20 cellular contexts compared by ENCODE assay signal in genomic region chr11:118979434-118979833, GRCh38. TPM values are rescaled to one million over a fixed set of nuclear protein-coding genes. Genes with fewer than 3 reads are reported as not detected.
DNase-seq lines count a peak whose midpoint lies in the region; ATAC-seq and TF ChIP-seq lines count a peak whose summit lies in the region.
"Had no signal": no experiment of that assay in that cellular context is flagged by ENCODE, and none has a peak within 500 bp of the region (broad histone marks: within the 10 kb centered on the region; RNA-seq: fewer than 3 reads in every experiment).

No MANE protein-coding gene starts in this region.

- no peak for TF ChIP-seq CTCF in thyroid gland (IDR thresholded peaks at IDR 0.05)

- no peak overlapping the region for H3K27ac ChIP-seq in ectodermal cell (ENCODE audit: insufficient read depth, low read depth, low read length, poor library complexity, severe bottlenecking)
- H3K27ac ChIP-seq in thyroid gland = peak overlapping the region; percentile 33 to 71 (median 65)
- H3K27ac ChIP-seq: cardiac muscle cell, SJSA1 had no signal

- TF ChIP-seq POLR2A in thyroid gland (IDR thresholded peaks at IDR 0.05) = no peak

- intact Hi-C loops in activated CD4-positive, alpha-beta T cell treated with anti-CD3 and anti-CD28 coated beads for 36 hours (cut with DNase I, micrococcal nuclease) = no loop called here
- intact Hi-C loops in thyroid gland (cut with DNase I) = no loop called here

- POLR2A ChIA-PET in activated CD4-positive, alpha-beta T cell treated with anti-CD3 and anti-CD28 coated beads for 36 hours (lab: Charles Lee) = no interaction called here

- peaks cover 13% of the 10 kb centered on the region for H3K4me1 ChIP-seq in ectodermal cell (ENCODE audit: control insufficient read depth, insufficient read depth, low read length)
- H3K4me1 ChIP-seq in thyroid gland = peaks cover 10 to 26% of the 10 kb centered on the region in 2 donors
- H3K4me1 ChIP-seq: SJSA1 had no signal

- peaks cover 7% of the 10 kb centered on the region for H3K27me3 Mint-ChIP-seq in activated CD4-positive, alpha-beta T cell treated with anti-CD3 and anti-CD28 coated beads for 36 hours

- H3K4me3 ChIP-seq in ectodermal cell (ENCODE audit: insufficient read depth, low read depth, low read length) (peak overlapping the region; percentile 4), thyroid gland (replicated peaks in 1 of 3) (no peak overlapping the region)
- H3K4me3 ChIP-seq: cardiac muscle cell, SJSA1 had no signal

- no peaks in the 10 kb centered on the region for H3K4me1 Mint-ChIP-seq in activated CD4-positive, alpha-beta T cell treated with anti-CD3 and anti-CD28 coated beads for 36 hours

- WGBS in ectodermal cell, 2 experiments = 22 to 29% methylated on average over 9 of the region's 9 CpGs
- WGBS in thyroid gland, 2 donors = 36 to 45% methylated on average over 7 to 9 of the region's 9 CpGs

- H3K27ac Mint-ChIP-seq in activated CD4-positive, alpha-beta T cell treated with anti-CD3 and anti-CD28 coated beads for 36 hours = no peak overlapping the region

- H3K4me3 Mint-ChIP-seq in activated CD4-positive, alpha-beta T cell treated with anti-CD3 and anti-CD28 coated beads for 36 hours = no peak overlapping the region
- H3K4me3 Mint-ChIP-seq: nephron had no signal

- peak; percentile 42 for ATAC-seq in activated CD4-positive, alpha-beta T cell treated with anti-CD3 and anti-CD28 coated beads for 36 hours

- H3K36me3 ChIP-seq in ectodermal cell (ENCODE audit: control insufficient read depth, insufficient read depth, low read length) (no peaks in the 10 kb centered on the region), thyroid gland (no peaks in the 10 kb centered on the region)
- H3K36me3 ChIP-seq: cardiac muscle cell, SJSA1 had no signal

- H3K36me3 Mint-ChIP-seq in activated CD4-positive, alpha-beta T cell treated with anti-CD3 and anti-CD28 coated beads for 36 hours (ENCODE audit: low read depth) = no peaks in the 10 kb centered on the region

- H3K9me3 Mint-ChIP-seq in activated CD4-positive, alpha-beta T cell treated with anti-CD3 and anti-CD28 coated beads for 36 hours (ENCODE audit: low read depth) = no peaks in the 10 kb centered on the region
- H3K9me3 Mint-ChIP-seq: nephron had no signal

- H3K27me3 ChIP-seq in ectodermal cell (ENCODE audit: control insufficient read depth, insufficient read depth, low read length, poor library complexity, severe bottlenecking) = no peaks in the 10 kb centered on the region
- H3K27me3 ChIP-seq in thyroid gland = no peaks in the 10 kb centered on the region
- H3K27me3 ChIP-seq: cardiac muscle cell, SJSA1 had no signal

- CTCF ChIA-PET in activated CD4-positive, alpha-beta T cell treated with anti-CD3 and anti-CD28 coated beads for 36 hours (lab: Charles Lee) = no interaction called here

- no peaks in the 10 kb centered on the region for H3K9me3 ChIP-seq in ectodermal cell (ENCODE audit: control insufficient read depth, low read length)
- no peaks in the 10 kb centered on the region for H3K9me3 ChIP-seq in thyroid gland
- H3K9me3 ChIP-seq: SJSA1 had no signal

- no peak for DNase-seq in activated CD4-positive, alpha-beta T cell treated with anti-CD3 and anti-CD28 coated beads for 36 hours
- no peak for DNase-seq in activated CD4-positive, alpha-beta T cell treated with anti-CD3 and anti-CD28 coated beads for 1 hour
- DNase-seq in NOMO-1 (lab: John Stamatoyannopoulos, UW; ENCODE audit: unreplicated experiment in 2 of 2) (peak; percentile 61 to 74), thyroid gland (peak; percentile 2 to 7), amygdala (lab: John Stamatoyannopoulos, UW) (no peak), T1000 (lab: John Stamatoyannopoulos, UW) (no peak)
- DNase-seq in activated CD8-positive, alpha-beta memory T cell treated with anti-CD3 and anti-CD28 coated beads, Interleukin-2, amount 50 U/mL, for 48 hours = no peak
- DNase-seq: activated T-cell treated with anti-CD3 and anti-CD28 coated beads, Interleukin-2, amount 50 U/mL, for 48 hours; effector CD8-positive, alpha-beta T cell; HCEC 1CT; head of caudate nucleus; islet precursor cell; mesenchymal stem cell; MM.1S had no signal

RNA-seq across cellular contexts. Expression of gene FOXR1, which starts 7.9 kb away (rescaled TPM):
- total RNA-seq in activated CD4-positive, alpha-beta T cell treated with anti-CD3 and anti-CD28 coated beads for 36 hours = not detected
- polyA plus RNA-seq in ectodermal cell (2013, experiment 1 of 4) = not detected
- polyA plus RNA-seq in ectodermal cell (2013, experiment 2 of 4) = not detected
- not detected for polyA plus RNA-seq in ectodermal cell (2013, experiment 3 of 4)
- not detected for polyA plus RNA-seq in ectodermal cell (2013, experiment 4 of 4)
- not detected for total RNA-seq in thyroid gland
- total RNA-seq: fibroblast of lung, G401, SJSA1 had no signal
- polyA plus RNA-seq: cardiac muscle cell, fibroblast of lung had no signal

RNA-seq across cellular contexts. Expression of gene CENATAC, which starts 18.5 kb away (rescaled TPM):
- total RNA-seq in activated CD4-positive, alpha-beta T cell treated with anti-CD3 and anti-CD28 coated beads for 36 hours = 10 to 100 TPM; 23.7 to 26.2 TPM
- polyA plus RNA-seq in ectodermal cell (2013, experiment 1 of 4) = 39.4 TPM
- polyA plus RNA-seq in ectodermal cell (2013, experiment 2 of 4) = 47.3 TPM
- 25.6 TPM for polyA plus RNA-seq in ectodermal cell (2013, experiment 3 of 4)
- 30.0 TPM for polyA plus RNA-seq in ectodermal cell (2013, experiment 4 of 4)
- total RNA-seq in thyroid gland = 100 to 1,000 TPM in 1 of 4 donors, 10 to 100 TPM in 3; 45.2 to 128 (median 56.4) TPM

RNA-seq across cellular contexts. Expression of gene UPK2, which starts 23.3 kb away (rescaled TPM):
- under 1 TPM; 0.19 to 0.32 TPM for total RNA-seq in activated CD4-positive, alpha-beta T cell treated with anti-CD3 and anti-CD28 coated beads for 36 hours
- not detected for polyA plus RNA-seq in ectodermal cell (2013, experiment 1 of 4)
- polyA plus RNA-seq in ectodermal cell (2013, experiment 2 of 4) = not detected
- polyA plus RNA-seq in ectodermal cell (2013, experiment 3 of 4) = not detected
- 0.69 TPM for polyA plus RNA-seq in ectodermal cell (2013, experiment 4 of 4)
- not detected for total RNA-seq in thyroid gland
- total RNA-seq: fibroblast of lung, G401, SJSA1 had no signal
- polyA plus RNA-seq: fibroblast of lung had no signal

RNA-seq across cellular contexts. Expression of gene RPS25, which starts 38.7 kb away (rescaled TPM):
- total RNA-seq in activated CD4-positive, alpha-beta T cell treated with anti-CD3 and anti-CD28 coated beads for 36 hours = 1,000 to 10,000 TPM; 1,590 to 1,820 TPM
- 1,507 TPM for polyA plus RNA-seq in ectodermal cell (2013, experiment 1 of 4)
- 1,507 TPM for polyA plus RNA-seq in ectodermal cell (2013, experiment 2 of 4)
- 1,523 TPM for polyA plus RNA-seq in ectodermal cell (2013, experiment 3 of 4)
- polyA plus RNA-seq in ectodermal cell (2013, experiment 4 of 4) = 1,566 TPM
- total RNA-seq in thyroid gland = 1,000 to 10,000 TPM in 3 of 4 donors, 100 to 1,000 TPM in 1; 852 to 1,992 (median 1,622) TPM

RNA-seq across cellular contexts. Expression of gene TRAPPC4, which starts 39.1 kb away (rescaled TPM):
- total RNA-seq in activated CD4-positive, alpha-beta T cell treated with anti-CD3 and anti-CD28 coated beads for 36 hours = 10 to 100 TPM; 62.2 to 81.9 TPM
- polyA plus RNA-seq in ectodermal cell (2013, experiment 1 of 4) = 77.4 TPM
- 91.1 TPM for polyA plus RNA-seq in ectodermal cell (2013, experiment 2 of 4)
- 69.2 TPM for polyA plus RNA-seq in ectodermal cell (2013, experiment 3 of 4)
- 75.3 TPM for polyA plus RNA-seq in ectodermal cell (2013, experiment 4 of 4)
- 10 to 100 TPM; 42.1 to 70.0 (median 53.2) TPM for total RNA-seq in thyroid gland

Comparison
In these comparisons a context has a peak if more than half of its experiments do, and no peak if none do; other contexts are left out.
1. DNase-seq: peak in NOMO-1 (2 of 2) and thyroid gland (2 of 2); none in activated CD4-positive, alpha-beta T cell treated with anti-CD3 and anti-CD28 coated beads for 36 hours (single experiment), activated CD4-positive, alpha-beta T cell treated with anti-CD3 and anti-CD28 coated beads for 1 hour (single experiment), activated CD8-positive, alpha-beta memory T cell treated with anti-CD3 and anti-CD28 coated beads, Interleukin-2, amount 50 U/mL, for 48 hours (single experiment), amygdala (0 of 56) and T1000 (single experiment).